ENCODE assay signal across 20 cellular contexts in genomic region chr2:188813315-188813714, GRCh38.
DNase-seq lines count a peak whose midpoint lies in the region; ATAC-seq, FAIRE-seq and TF ChIP-seq lines count a peak whose summit lies in the region.
"Had no signal": no experiment of that assay in that cellular context is flagged by ENCODE, and none has a peak within 500 bp of the region (broad histone marks: within the 10 kb centered on the region; RNA-seq: fewer than 3 reads in every experiment).

No MANE protein-coding gene starts in this region.

- H3K27ac ChIP-seq in astrocyte (ENCODE audit: low read depth, low read length) (peak overlapping the region; percentile 69), body of pancreas (no peak overlapping the region)
- H3K27ac ChIP-seq: neutrophil, right atrium auricular region had no signal

- TF ChIP-seq POLR2A in H54 (IDR thresholded peaks at IDR 0.05; ENCODE audit: low read depth, low read length) (no peak), body of pancreas (IDR thresholded peaks at IDR 0.05) (no peak)

- H3K4me1 Mint-ChIP-seq in astrocyte (ENCODE audit: low read depth, unreplicated experiment): peaks cover 15% of the 10 kb centered on the region
- H3K4me1 Mint-ChIP-seq: activated naive CD8-positive, alpha-beta T cell treated with anti-CD3 and anti-CD28 coated beads, Interleukin-2, amount 50 U/mL, for 24 hours; H9 had no signal

- H4K20me1 ChIP-seq in astrocyte (ENCODE audit: insufficient read depth, low read length): no peaks in the 10 kb centered on the region

- no peaks in the 10 kb centered on the region for H3K9me3 Mint-ChIP-seq in astrocyte (ENCODE audit: unreplicated experiment)
- H3K9me3 Mint-ChIP-seq: activated naive CD8-positive, alpha-beta T cell treated with anti-CD3 and anti-CD28 coated beads, Interleukin-2, amount 50 U/mL, for 24 hours; H9 had no signal

- H3K4me2 ChIP-seq in astrocyte (ENCODE audit: low read length): no peak overlapping the region

- H3K36me3 ChIP-seq in astrocyte (ENCODE audit: insufficient read depth, low read length): no peaks in the 10 kb centered on the region
- no peaks in the 10 kb centered on the region for H3K36me3 ChIP-seq in body of pancreas (replicated peaks in 1 of 2; ENCODE audit: insufficient read depth in 1 of 2, low read depth in 2 of 2)
- H3K36me3 ChIP-seq: BE2C, gastroesophageal sphincter, left lung, neutrophil, right atrium auricular region had no signal

- no peak for DNase-seq in H54 (ENCODE audit: insufficient read length, low spot score)
- peak; percentile 85 for DNase-seq in astrocyte (ENCODE audit: low read depth)
- peak; percentile 29 for DNase-seq in fibroblast of pulmonary artery (ENCODE audit: low read depth)
- DNase-seq in stromal cell of bone marrow (ENCODE audit: low read depth): peak; percentile 84
- DNase-seq in activated CD4-positive, CD25-positive, alpha-beta regulatory T cell (lab: John Stamatoyannopoulos, UW): no peak
- DNase-seq in body of pancreas: no peak
- no peak for DNase-seq in activated CD8-positive, alpha-beta memory T cell treated with anti-CD3 and anti-CD28 coated beads for 24 hours
- DNase-seq: activated CD4-positive, alpha-beta T cell treated with anti-CD3 and anti-CD28 coated beads for 48 hours; activated naive CD8-positive, alpha-beta T cell treated with anti-CD3 and anti-CD28 coated beads, Interleukin-2, amount 50 U/mL, for 24 hours; BE2C; H9; left lung; NCI-H1417 treated with DMSO at 0.1 percent for 48 hours; NCI-H526; stimulated activated naive CD8-positive, alpha-beta T cell treated with anti-CD3 and anti-CD28 coated beads, Interleukin-15, Interleukin-2, amounts not matched to agents 100 U/mL and 50 U/mL, for 24 hours had no signal

- H3K27ac Mint-ChIP-seq in astrocyte (ENCODE audit: unreplicated experiment): peak overlapping the region; percentile 50
- H3K27ac Mint-ChIP-seq: activated naive CD8-positive, alpha-beta T cell treated with anti-CD3 and anti-CD28 coated beads, Interleukin-2, amount 50 U/mL, for 24 hours; H9 had no signal

- no peaks in the 10 kb centered on the region for H3K27me3 Mint-ChIP-seq in astrocyte (ENCODE audit: low read depth, unreplicated experiment)
- H3K27me3 Mint-ChIP-seq: activated naive CD8-positive, alpha-beta T cell treated with anti-CD3 and anti-CD28 coated beads, Interleukin-2, amount 50 U/mL, for 24 hours had no signal

- TF ChIP-seq CTCF in astrocyte (IDR thresholded peaks at IDR 0.05; ENCODE audit: insufficient read depth, low read depth, low read length): no peak
- no peak for TF ChIP-seq CTCF in fibroblast of pulmonary artery (IDR thresholded peaks at IDR 0.05; ENCODE audit: low read length, missing control alignments)
- TF ChIP-seq CTCF in body of pancreas (IDR thresholded peaks at IDR 0.05): no peak

- H3K9me3 ChIP-seq in astrocyte (ENCODE audit: insufficient read depth, low read depth, low read length): no peaks in the 10 kb centered on the region
- H3K9me3 ChIP-seq in body of pancreas: no peaks in the 10 kb centered on the region
- H3K9me3 ChIP-seq: BE2C, gastroesophageal sphincter, left lung, neutrophil, right atrium auricular region had no signal

- H3K9ac ChIP-seq in astrocyte (ENCODE audit: low read length): no peak overlapping the region

- H3K4me1 ChIP-seq in astrocyte (ENCODE audit: insufficient read depth, low read length): peaks cover 3% of the 10 kb centered on the region
- no peaks in the 10 kb centered on the region for H3K4me1 ChIP-seq in body of pancreas
- H3K4me1 ChIP-seq: BE2C, left lung, right atrium auricular region had no signal

- H3K27me3 ChIP-seq in astrocyte (ENCODE audit: insufficient read depth, low read length): no peaks in the 10 kb centered on the region
- H3K27me3 ChIP-seq in body of pancreas: no peaks in the 10 kb centered on the region
- H3K27me3 ChIP-seq: BE2C, gastroesophageal sphincter, left lung, neutrophil, right atrium auricular region had no signal

- 86 to 88% methylated on average over 3 of the region's 3 CpGs for WGBS in body of pancreas, 2 donors

- intact Hi-C loops in body of pancreas (cut with DNase I): no loop called here

- H3K79me2 ChIP-seq in astrocyte (ENCODE audit: insufficient read depth, low read length): no peaks in the 10 kb centered on the region

- H3K4me3 Mint-ChIP-seq in astrocyte (ENCODE audit: unreplicated experiment): no peak overlapping the region
- H3K4me3 Mint-ChIP-seq: activated naive CD8-positive, alpha-beta T cell treated with anti-CD3 and anti-CD28 coated beads, Interleukin-2, amount 50 U/mL, for 24 hours; H9 had no signal

- no peaks in the 10 kb centered on the region for H3K36me3 Mint-ChIP-seq in astrocyte (ENCODE audit: low read depth, unreplicated experiment)

- FAIRE-seq in H54 (lab: Jason Lieb, UNC): peak; percentile 81
- peak; percentile 47 for FAIRE-seq in astrocyte (lab: Jason Lieb, UNC)

- H3K4me3 ChIP-seq in astrocyte (ENCODE audit: insufficient read depth, low read depth, low read length) (no peak overlapping the region), fibroblast of pulmonary artery (replicated peaks; ENCODE audit: low read depth, low read length) (no peak overlapping the region), body of pancreas (no peak overlapping the region)
- H3K4me3 ChIP-seq: gastroesophageal sphincter, left lung, right atrium auricular region had no signal

- no peak for ATAC-seq in body of pancreas
- no peak for ATAC-seq in GM18511 (IDR thresholded peaks at IDR 0.05; ENCODE audit: unreplicated experiment)
- ATAC-seq: activated naive CD8-positive, alpha-beta T cell treated with anti-CD3 and anti-CD28 coated beads, Interleukin-2, amount 50 U/mL, for 24 hours; left lung; Right ventricle myocardium inferior; stimulated activated naive CD8-positive, alpha-beta T cell treated with anti-CD3 and anti-CD28 coated beads, Interleukin-15, Interleukin-2, amounts not matched to agents 100 U/mL and 50 U/mL, for 24 hours had no signal

- no peak overlapping the region for H2AFZ ChIP-seq in astrocyte (ENCODE audit: low read depth, low read length)

Comparison
In these comparisons a context has a peak if more than half of its experiments do, and no peak if none do; other contexts are left out.
1. DNase-seq: peak in astrocyte (single experiment), fibroblast of pulmonary artery (single experiment) and stromal cell of bone marrow (single experiment); none in H54 (single experiment), activated CD4-positive, CD25-positive, alpha-beta regulatory T cell (0 of 4), body of pancreas (0 of 4) and activated CD8-positive, alpha-beta memory T cell treated with anti-CD3 and anti-CD28 coated beads for 24 hours (single experiment).